1 cellular context compared by ENCODE assay signal in genomic region chr1:228378453-228379164, GRCh38.
TF ChIP-seq lines count a peak whose summit lies in the region.

No MANE protein-coding gene starts in this region.

TF ChIP-seq in HepG2, 621 proteins besides CTCF, POLR2A, EP300 and RAD21:
- TF ChIP-seq ZBTB33 (CRISPR knock-in tag; IDR thresholded peaks at IDR 0.05) = 0 out of 2 replicates have a peak, but pooled peaks have one; percentile 34
- 0 out of 2 replicates have a peak, but pooled peaks have one; percentile 17 for TF ChIP-seq STAG1 (CRISPR knock-in tag; IDR thresholded peaks at IDR 0.05)
- no peak for TF ChIP-seq SMARCE1 (IDR thresholded peaks at IDR 0.05; ENCODE audit: borderline replicate concordance)
- TF ChIP-seq HNRNPK (IDR thresholded peaks at IDR 0.05; ENCODE audit: low read depth, low read length, poor library complexity, severe bottlenecking) = peak; percentile 28
TF ChIP-seq in HepG2: peak in this region for 3.
